ENCODE assay signal across 21 cellular contexts in the genomic region with DNA sequence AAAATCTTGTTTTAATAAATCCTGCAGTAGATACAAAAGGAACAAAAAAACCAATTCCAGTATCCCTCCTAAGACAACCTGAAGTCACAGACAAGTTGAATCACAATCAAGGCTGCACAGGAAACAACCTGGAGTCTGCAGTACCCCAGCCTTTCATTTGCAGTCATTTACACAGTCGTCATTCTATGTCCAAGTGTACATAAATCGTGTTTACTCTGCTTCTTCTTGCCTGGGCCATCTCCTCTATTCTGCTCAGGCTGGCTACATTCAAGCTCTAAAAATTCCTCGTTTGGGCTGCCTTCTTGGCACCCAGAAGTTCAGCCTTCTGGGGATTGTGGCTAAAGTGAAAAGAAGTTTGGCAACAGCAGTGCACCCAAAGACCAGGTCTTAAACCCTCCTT.
"Had no signal": no experiment of that assay in that cellular context is flagged by ENCODE, and none has a peak within 500 bp of the region (broad histone marks: within the 10 kb centered on the region; RNA-seq: fewer than 3 reads in every experiment).

No MANE protein-coding gene starts in this region.

- DNase-seq: colonic mucosa; cortex of kidney; effector CD8-positive, alpha-beta T cell; effector memory CD8-positive, alpha-beta T cell; endodermal cell; erythroblast; esophagus squamous epithelium; foreskin fibroblast; foreskin melanocyte; gastrocnemius medialis; glutamatergic neuron; head of caudate nucleus; heart right ventricle; hippocampal formation; left cardiac atrium; left lung; left ventricle myocardium superior; lower lobe of right lung; mesenchymal stem cell; mucosa of descending colon; naive B cell had no signal
